Comparison of ENCODE assay signal across 11 cellular contexts in genomic region chr5:415928-416635, GRCh38. TPM values are rescaled to one million over a fixed set of nuclear protein-coding genes. Genes with fewer than 3 reads are reported as not detected.
DNase-seq lines count a peak whose midpoint lies in the region; ATAC-seq and TF ChIP-seq lines count a peak whose summit lies in the region.
"Had no signal": no experiment of that assay in that cellular context is flagged by ENCODE, and none has a peak within 500 bp of the region (broad histone marks: within the 10 kb centered on the region; RNA-seq: fewer than 3 reads in every experiment).

No MANE protein-coding gene starts in this region.

- no peak overlapping the region for H2BK20ac ChIP-seq in IMR-90 (ENCODE audit: low read depth, low read length)

- H2AFZ ChIP-seq in IMR-90 (replicated peaks; ENCODE audit: low read length, poor library complexity) (peak overlapping the region; percentile 10), neuron (ENCODE audit: low read depth, low read length) (peak overlapping the region; percentile 4)

- peak overlapping the region; percentile 3; the same call in 1 of the 2 replicates for H2BK120ac ChIP-seq in IMR-90 (ENCODE audit: low read depth, low read length)

- ATAC-seq in IMR-90 (ENCODE audit: low read depth) (no peak), esophagus mucosa (peak; percentile 39), GM21619 (IDR thresholded peaks at IDR 0.05; ENCODE audit: unreplicated experiment) (no peak)

- WGBS in IMR-90 (ENCODE audit: extremely low coverage in 2 of 2, insufficient read length in 1 of 2), 2 experiments = 97% methylated on average over 14 of the region's 24 CpGs; no CpG with 5 or more reads in 1 of the 2 experiments
- WGBS in stomach, 5 donors = 71 to 85% (median 79%) methylated on average over 15 to 24 of the region's 24 CpGs

- H3K27me3 Mint-ChIP-seq in CD14-positive monocyte (ENCODE audit: low read depth in 3 of 3) = peaks cover 2 to 6% (median 4%) of the 10 kb centered on the region in 3 donors
- H3K27me3 Mint-ChIP-seq: activated CD4-positive, alpha-beta T cell treated with anti-CD3 and anti-CD28 coated beads, Interleukin-2, amount 10 ng/mL, durations not matched to agents 24 days and 14 days had no signal

- dilution Hi-C loops in IMR-90 (cut with HindIII; ENCODE audit: low sequenced_read_pairs, unreplicated experiment) = no loop called here

- H4K20me1 ChIP-seq in IMR-90 (ENCODE audit: insufficient read depth, low read length) = no peaks in the 10 kb centered on the region; the same call in 1 of the 2 replicates

- H2BK5ac ChIP-seq in IMR-90 (ENCODE audit: low read depth, low read length, poor library complexity, severe bottlenecking) = no peak overlapping the region

- no TSS peak for BruUV-seq in IMR-90 (replicated peaks; lab: Mats Ljungman, UMichigan)

- no peak overlapping the region; the same call in 1 of the 2 replicates for H4K91ac ChIP-seq in IMR-90 (ENCODE audit: insufficient read depth, low read depth, low read length)

- TF ChIP-seq CTCF in CD14-positive monocyte (IDR thresholded peaks at IDR 0.05) = no peak
- no peak for TF ChIP-seq CTCF in IMR-90 (conservative IDR thresholded peaks at IDR 0.05; ENCODE audit: low read depth, low read length)
- TF ChIP-seq CTCF in colonic mucosa (IDR thresholded peaks at IDR 0.05) = no peak
- no peak for TF ChIP-seq CTCF in stomach (IDR thresholded peaks at IDR 0.05)

- no peaks in the 10 kb centered on the region for H3K4me1 Mint-ChIP-seq in CD14-positive monocyte

- no peak overlapping the region for H3K4me3 ChIP-seq in IMR-90 (ENCODE audit: insufficient read depth, low read depth, low read length)
- no peak overlapping the region for H3K4me3 ChIP-seq in neuron (ENCODE audit: low read length)
- no peak overlapping the region for H3K4me3 ChIP-seq in colonic mucosa
- no peak overlapping the region for H3K4me3 ChIP-seq in stomach
- H3K4me3 ChIP-seq: thyroid gland had no signal

- H3K56ac ChIP-seq in IMR-90 (ENCODE audit: extremely low read depth, insufficient read depth, low read length) = no peak overlapping the region

- peak; percentile 44 for DNase-seq in CD14-positive monocyte (ENCODE audit: low spot score)
- DNase-seq in IMR-90 = no peak
- no peak for DNase-seq in colonic mucosa
- no peak for DNase-seq in NCI-H446 treated with DMSO at 0.1 percent for 48 hours (lab: John Stamatoyannopoulos, UW)
- DNase-seq in stomach = no peak
- DNase-seq: activated CD4-positive, alpha-beta T cell treated with anti-CD3 and anti-CD28 coated beads, Interleukin-2, amount 10 ng/mL, durations not matched to agents 24 days and 14 days; SHP77; thyroid gland had no signal

- H2AK9ac ChIP-seq in IMR-90 (replicated peaks; ENCODE audit: low read depth, low read length, poor library complexity) = no peak overlapping the region

- peak overlapping the region in 2 of 7 donors; percentile 76 to 77 for H3K27ac Mint-ChIP-seq in CD14-positive monocyte
- H3K27ac Mint-ChIP-seq: activated CD4-positive, alpha-beta T cell treated with anti-CD3 and anti-CD28 coated beads, Interleukin-2, amount 10 ng/mL, durations not matched to agents 24 days and 14 days had no signal

- no peak overlapping the region for H4K5ac ChIP-seq in IMR-90 (ENCODE audit: low read depth, low read length)

- H3K4me1 ChIP-seq in IMR-90 (ENCODE audit: control insufficient read depth, insufficient read depth, low read length) (peaks cover 17% of the 10 kb centered on the region), neuron (ENCODE audit: insufficient read depth, low read length) (peaks cover 21% of the 10 kb centered on the region), colonic mucosa (peaks cover 4% of the 10 kb centered on the region), stomach (peaks cover 0 to 16% (median 0%) of the 10 kb centered on the region in 4 donors)
- H3K4me1 ChIP-seq: thyroid gland had no signal

- TF ChIP-seq EP300 in stomach (IDR thresholded peaks at IDR 0.05) = no peak

- H3K14ac ChIP-seq in IMR-90 (replicated peaks; ENCODE audit: low read depth, low read length) = no peak overlapping the region

- H2BK15ac ChIP-seq in IMR-90 (ENCODE audit: low read depth, low read length) = no peak overlapping the region

- peaks cover 17% of the 10 kb centered on the region for H3K9me1 ChIP-seq in IMR-90 (ENCODE audit: insufficient read depth, low read length)

- peak overlapping the region in 1 of 2 experiments; percentile 3; a peak in 1 of 4 replicates for H4K8ac ChIP-seq in IMR-90 (ENCODE audit: low read depth in 2 of 2, low read length in 2 of 2)

- H3K36me3 ChIP-seq in IMR-90 (ENCODE audit: control insufficient read depth, insufficient read depth, low read length) (peaks cover 40% of the 10 kb centered on the region), neuron (ENCODE audit: insufficient read depth, low read length) (no peaks in the 10 kb centered on the region), colonic mucosa (no peaks in the 10 kb centered on the region), stomach (no peaks in the 10 kb centered on the region)
- H3K36me3 ChIP-seq: thyroid gland had no signal

- peak overlapping the region; percentile 15; the same call in 1 of the 2 replicates for H3K4ac ChIP-seq in IMR-90 (ENCODE audit: low read depth, low read length)

- H2AK5ac ChIP-seq in IMR-90 (ENCODE audit: low read depth, low read length) = peak overlapping the region; percentile 58

- intact Hi-C loops in CD14-positive monocyte (cut with micrococcal nuclease) = no loop called here
- intact Hi-C loops in IMR-90 (cut with micrococcal nuclease) = no loop called here
- intact Hi-C loops in colonic mucosa (cut with DNase I) = no loop called here
- intact Hi-C loops in stomach (cut with DNase I; ENCODE audit: low total_unique reads) = no loop called here

- H3K27me3 ChIP-seq in IMR-90 (ENCODE audit: control insufficient read depth, insufficient read depth, low read length) = no peaks in the 10 kb centered on the region
- no peaks in the 10 kb centered on the region for H3K27me3 ChIP-seq in neuron (ENCODE audit: insufficient read depth, low read length)
- no peaks in the 10 kb centered on the region for H3K27me3 ChIP-seq in colonic mucosa
- peaks cover 0 to 9% (median 0%) of the 10 kb centered on the region in 3 donors for H3K27me3 ChIP-seq in stomach
- H3K27me3 ChIP-seq: thyroid gland had no signal

- POLR2A ChIA-PET in IMR-90 (lab: Charles Lee; ENCODE audit: unreplicated experiment) = no interaction called here

- CTCF ChIA-PET in IMR-90 (lab: Yijun Ruan, JAX) = no interaction called here

- H3K4me2 ChIP-seq in IMR-90 (ENCODE audit: low read depth, low read length) = no peak overlapping the region

- H3K9me3 Mint-ChIP-seq in CD14-positive monocyte = peaks cover 0 to 3% (median 0%) of the 10 kb centered on the region in 7 donors
- H3K9me3 Mint-ChIP-seq: activated CD4-positive, alpha-beta T cell treated with anti-CD3 and anti-CD28 coated beads, Interleukin-2, amount 10 ng/mL, durations not matched to agents 24 days and 14 days had no signal

- H3K36me3 Mint-ChIP-seq in CD14-positive monocyte = no peaks in the 10 kb centered on the region

- TF ChIP-seq RAD21 in IMR-90 (IDR thresholded peaks at IDR 0.05; ENCODE audit: low read length) = no peak

- H3K18ac ChIP-seq in IMR-90 (ENCODE audit: low read depth, low read length) = no peak overlapping the region

- H3K79me1 ChIP-seq in IMR-90 (ENCODE audit: low read depth in 1 of 2, low read length in 2 of 2) = peaks cover 17 to 74% of the 10 kb centered on the region in 2 experiments; a peak in 3 of 4 replicates

- H3K27ac ChIP-seq in IMR-90 (ENCODE audit: insufficient read depth, low read length) = no peak overlapping the region
- H3K27ac ChIP-seq in colonic mucosa = no peak overlapping the region
- peak overlapping the region in 1 of 5 donors; percentile 86 for H3K27ac ChIP-seq in stomach

- H3K9me3 ChIP-seq in IMR-90 (ENCODE audit: control insufficient read depth, insufficient read depth, low read length) (no peaks in the 10 kb centered on the region), neuron (ENCODE audit: low read length) (no peaks in the 10 kb centered on the region), colonic mucosa (no peaks in the 10 kb centered on the region), stomach (no peaks in the 10 kb centered on the region)
- H3K9me3 ChIP-seq: thyroid gland had no signal

- H3K4me3 Mint-ChIP-seq in CD14-positive monocyte = peak overlapping the region in 1 of 2 donors; percentile 83
- H3K4me3 Mint-ChIP-seq: activated CD4-positive, alpha-beta T cell treated with anti-CD3 and anti-CD28 coated beads, Interleukin-2, amount 10 ng/mL, durations not matched to agents 24 days and 14 days had no signal

- H3K9ac ChIP-seq in IMR-90 (ENCODE audit: low read depth, low read length) (no peak overlapping the region), colonic mucosa (ENCODE audit: low read depth in 2 of 2, low read length in 2 of 2) (no peak overlapping the region)

- TF ChIP-seq POLR2A in IMR-90 (IDR thresholded peaks at IDR 0.05; ENCODE audit: low read depth, low read length) (no peak), stomach (IDR thresholded peaks at IDR 0.05) (no peak)

- in situ Hi-C loops in IMR-90 (cut with MboI; ENCODE audit: low sequenced_read_pairs) = no loop called here

- no peak overlapping the region for H3K23ac ChIP-seq in IMR-90 (ENCODE audit: low read depth, low read length)

TF ChIP-seq in IMR-90, 13 proteins besides CTCF, POLR2A, EP300 and RAD21:
- no peak for TF ChIP-seq SMC3 (IDR thresholded peaks at IDR 0.05; ENCODE audit: low read depth, low read length)

RNA-seq across cellular contexts. Expression of gene EXOC3, which starts 26.9 kb away (rescaled TPM):
- polyA plus RNA-seq in CD14-positive monocyte (10 to 100 TPM; 33.2 to 53.8 TPM), IMR-90 (2012; rRNA removed) (34.0 and 35.1 TPM in 2 replicates), stomach (10 to 100 TPM; 29.9 to 38.8 (median 33.6) TPM)
- total RNA-seq in IMR-90 (2012; rRNA removed) (47.5 and 50.8 TPM in 2 replicates), esophagus mucosa (37.4 TPM), colonic mucosa (10 to 100 TPM; 52.0 to 58.7 TPM), stomach (100 to 1,000 TPM in 1 of 5 donors, 10 to 100 TPM in 4; 52.7 to 133 (median 77.7) TPM)
- 15.1 and 18.7 TPM in 2 replicates for polyA plus RNA-seq in IMR-90 (2012; cell fraction: cytosol; rRNA removed)
- polyA plus RNA-seq in IMR-90 (2012; cell fraction: nucleus; rRNA removed; ENCODE audit: low replicate concordance) = 108 and 144 TPM in 2 replicates
